ENCODE assay signal across 9 cellular contexts in genomic region chr19:19407640-19407933, GRCh38. TPM values are rescaled to one million over a fixed set of nuclear protein-coding genes. Genes with fewer than 3 reads are reported as not detected.
DNase-seq lines count a peak whose midpoint lies in the region; ATAC-seq, FAIRE-seq and TF ChIP-seq lines count a peak whose summit lies in the region.
"Had no signal": no experiment of that assay in that cellular context is flagged by ENCODE, and none has a peak within 500 bp of the region (broad histone marks: within the 10 kb centered on the region; RNA-seq: fewer than 3 reads in every experiment).

No MANE protein-coding gene starts in this region.

- H3K9ac ChIP-seq in HUES48 (ENCODE audit: low read depth, low read length): no peak overlapping the region
- H3K9ac ChIP-seq in K562 (ENCODE audit: insufficient read depth in 1 of 2, low read depth in 2 of 2, low read length in 2 of 2): peak overlapping the region; percentile 74 to 97

- TF ChIP-seq CTCF in K562 (IDR thresholded peaks at IDR 0.05 in 2 of 3, conservative IDR thresholded peaks at IDR 0.05 in 1 of 3; ENCODE audit: insufficient read depth in 2 of 3, low read depth in 1 of 3, low read length in 3 of 3): no peak

- H3K9me1 ChIP-seq in K562 (ENCODE audit: control insufficient read depth, insufficient read depth, low read length): peaks cover 6% of the 10 kb centered on the region

- TF ChIP-seq RAD21 in K562 (CRISPR knock-in tag; conservative IDR thresholded peaks at IDR 0.05 in 1 of 2, IDR thresholded peaks at IDR 0.05 in 1 of 2): no peak

- H3K27ac ChIP-seq in ACC112 (ENCODE audit: low read depth, low read length) (0 out of 2 replicates have a peak overlapping the region, but pooled peaks have one; percentile 77), HUES48 (ENCODE audit: low read depth, low read length) (peak overlapping the region; percentile 5), K562 (ENCODE audit: extremely low read depth, low read depth, low read length) (peak overlapping the region; percentile 90)

- WGBS in K562 (ENCODE audit: insufficient coverage, low coverage, missing lambda C conversion rate): 25% methylated on average over 4 of the region's 4 CpGs

- H4K20me1 ChIP-seq in K562 (replicated peaks; ENCODE audit: control insufficient read depth, insufficient read depth, low read length): peaks cover 49% of the 10 kb centered on the region

- in situ Hi-C loops in K562 (cut with MboI): no loop called here

- H3K27me3 Mint-ChIP-seq in naive B cell: no peaks in the 10 kb centered on the region

- H3K36me3 ChIP-seq in ACC112 (ENCODE audit: insufficient read depth, low read length) (no peaks in the 10 kb centered on the region), HUES48 (ENCODE audit: control insufficient read depth, insufficient read depth, low read length) (peaks cover 11% of the 10 kb centered on the region; the same call in 1 of the 2 replicates), K562 (ENCODE audit: control insufficient read depth, insufficient read depth, low read length) (peaks cover 47% of the 10 kb centered on the region; the same call in 2 of the 3 replicates)

- no peak for TF ChIP-seq EP300 in K562 (IDR thresholded peaks at IDR 0.05; ENCODE audit: low read length)

- H3K4me3 Mint-ChIP-seq in naive B cell: peak overlapping the region; percentile 55 to 98 (median 95)

- peak overlapping the region in 2 of 6 donors; percentile 54 to 67 for H3K27ac Mint-ChIP-seq in naive B cell

- H3K9me3 Mint-ChIP-seq in naive B cell: no peaks in the 10 kb centered on the region

- intact Hi-C loops in K562 (cut with micrococcal nuclease): loop anchor here (5.0 kb wide), 1 partner anchor 35 kb away; no protein-coding TSS in a partner anchor

- no peak for DNase-seq in K562 (ENCODE audit: extremely low read depth in 1 of 4, low spot score in 3 of 4)
- DNase-seq in naive B cell: no peak
- DNase-seq in SHP77 treated with DMSO at 0.1 percent for 48 hours (lab: John Stamatoyannopoulos, UW): no peak
- DNase-seq in LoVo (ENCODE audit: low spot score): no peak
- no peak for DNase-seq in NCI-H128 (lab: John Stamatoyannopoulos, UW; ENCODE audit: unreplicated experiment)
- DNase-seq: NCI-H146 had no signal

- ATAC-seq in K562: no peak
- no peak for ATAC-seq in naive B cell (ENCODE audit: low read depth in 2 of 2)
- ATAC-seq in HG02678 (IDR thresholded peaks at IDR 0.05; ENCODE audit: unreplicated experiment): no peak

- no peaks in the 10 kb centered on the region for H3K9me3 ChIP-seq in HUES48 (ENCODE audit: control insufficient read depth, insufficient read depth, low read length)
- no peaks in the 10 kb centered on the region for H3K9me3 ChIP-seq in K562 (replicated peaks; ENCODE audit: control insufficient read depth, insufficient read depth, low read depth, low read length)

- H3K4me2 ChIP-seq in K562 (ENCODE audit: insufficient read depth, low read length): peak overlapping the region; percentile 84

- H2AFZ ChIP-seq in ACC112 (ENCODE audit: low read length, unreplicated experiment) (no peak overlapping the region), K562 (ENCODE audit: low read depth, low read length) (no peak overlapping the region)

- H3K79me2 ChIP-seq in ACC112 (ENCODE audit: control insufficient read depth, insufficient read depth, low read length, unreplicated experiment): peaks cover 70% of the 10 kb centered on the region
- peaks cover 94% of the 10 kb centered on the region for H3K79me2 ChIP-seq in K562 (ENCODE audit: control insufficient read depth, insufficient read depth, low read length)

- TF ChIP-seq POLR2A in K562 (conservative IDR thresholded peaks at IDR 0.05): no peak

- FAIRE-seq in K562 (lab: Jason Lieb, UNC): no peak

- CTCF ChIA-PET in K562 (lab: Yijun Ruan, JAX; ENCODE audit: low intra/inter-chr PET ratio): no interaction called here

- peaks cover 31% of the 10 kb centered on the region for H3K4me1 ChIP-seq in ACC112 (ENCODE audit: control insufficient read depth, insufficient read depth, low read length, unreplicated experiment)
- H3K4me1 ChIP-seq in HUES48 (ENCODE audit: control insufficient read depth, insufficient read depth, low read length): peaks cover 45% of the 10 kb centered on the region
- peaks cover 54 to 60% of the 10 kb centered on the region in 2 experiments for H3K4me1 ChIP-seq in K562 (replicated peaks in 1 of 2; ENCODE audit: control insufficient read depth in 2 of 2, insufficient read depth in 2 of 2, low read length in 2 of 2)

- no peaks in the 10 kb centered on the region for H3K36me3 Mint-ChIP-seq in naive B cell

- no TSS peak for BruUV-seq in K562 (replicated peaks; lab: Mats Ljungman, UMichigan)

- POLR2A ChIA-PET in K562 (lab: Yijun Ruan, JAX): interaction anchor here (1.0 to 3.2 kb wide), 8 partner anchors 10 to 81 kb away, joined by 3 to 27 read pairs (median 6); no protein-coding TSS in a partner anchor

- H3K4me1 Mint-ChIP-seq in naive B cell: peaks cover 38 to 80% (median 74%) of the 10 kb centered on the region in 3 donors

- no peaks in the 10 kb centered on the region for H3K27me3 ChIP-seq in ACC112 (ENCODE audit: insufficient read depth, low read length)
- H3K27me3 ChIP-seq in HUES48 (ENCODE audit: control insufficient read depth, insufficient read depth, low read length): no peaks in the 10 kb centered on the region
- no peaks in the 10 kb centered on the region for H3K27me3 ChIP-seq in K562 (ENCODE audit: control insufficient read depth in 2 of 2, insufficient read depth in 2 of 2, low read length in 2 of 2)

- H3K4me3 ChIP-seq in ACC112 (ENCODE audit: low read depth, low read length): peak overlapping the region; percentile 93
- H3K4me3 ChIP-seq in HUES48 (ENCODE audit: low read depth, low read length): peak overlapping the region; percentile 77
- peak overlapping the region; percentile 78 for H3K4me3 ChIP-seq in K562

TF ChIP-seq in K562, 482 proteins besides CTCF, POLR2A, EP300 and RAD21:
- TF ChIP-seq ZNF280B (CRISPR knock-in tag; IDR thresholded peaks at IDR 0.05) (no peak), ETV6 (IDR thresholded peaks at IDR 0.05; ENCODE audit: borderline replicate concordance in 1 of 2, low read depth in 2 of 2, low read length in 1 of 2) (no peak), ETV6 (CRISPR knock-in tag; IDR thresholded peaks at IDR 0.05; ENCODE audit: borderline replicate concordance) (0 out of 2 replicates have a peak, but pooled peaks have one; percentile 18), FOXP1 (CRISPR knock-in tag; IDR thresholded peaks at IDR 0.05) (peak; percentile 53; the same call in 1 of the 2 replicates), USF1 (CRISPR knock-in tag; IDR thresholded peaks at IDR 0.05) (no peak), ZNF696 (CRISPR knock-in tag; conservative IDR thresholded peaks at IDR 0.05) (no peak), ZBTB17 (CRISPR knock-in tag; IDR thresholded peaks at IDR 0.05) (no peak), LCOR (CRISPR knock-in tag; IDR thresholded peaks at IDR 0.05) (no peak)

RNA-seq across cellular contexts. Expression of gene GATAD2A, which starts 2.1 kb away (rescaled TPM):
- 64.2 and 71.9 TPM in 2 replicates for total RNA-seq in K562 (2011; cell fraction: chromatin; rRNA removed; ENCODE audit: low replicate concordance)
- 40.3 and 42.0 TPM in 2 replicates for total RNA-seq in K562 (2011; cell fraction: nucleolus; rRNA removed)
- 44.1 and 58.8 TPM in 2 replicates for total RNA-seq in K562 (2011; cell fraction: nucleoplasm; rRNA removed)
- 114 and 141 TPM in 2 replicates for total RNA-seq in K562 (2014; rRNA removed)
- total RNA-seq in K562 (2014; rRNA removed; fragmentation: Illumina TruSeq; extraction: Trizol): 36.3 and 39.2 TPM in 2 replicates
- 61.2 and 65.5 TPM in 2 replicates for total RNA-seq in K562 (2015; rRNA removed; fragmentation: Illumina TruSeq; extraction: Trizol)
- total RNA-seq in K562 (2021): 215 and 226 TPM in 2 replicates
- 25.4 and 33.0 TPM in 2 replicates for polyA plus RNA-seq in K562 (2011; rRNA removed)
- 21.1 and 45.0 TPM in 2 replicates for polyA plus RNA-seq in K562 (2011; cell fraction: cytosol; rRNA removed)
- polyA plus RNA-seq in K562 (2011; cell fraction: nucleus; rRNA removed): 23.6 and 33.3 TPM in 2 replicates
- polyA plus RNA-seq in K562 (2012): 44.9 and 60.8 TPM in 2 replicates
- polyA plus RNA-seq in K562 (2014; fragmentation: Illumina TruSeq; extraction: Trizol): 44.2 and 80.9 TPM in 2 replicates
- polyA plus RNA-seq in K562 (2014; fragmentation: Nextera tagmentation; extraction: Ambion mirVana): 1 to 10 TPM; 2.4 to 5.1 TPM
- 88.4 and 112 TPM in 2 replicates for polyA plus RNA-seq in K562 (2014; rRNA removed)
- 33.1 and 40.4 TPM in 2 replicates for polyA minus RNA-seq in K562 (2011; rRNA and poly(A)+ RNA removed)
- polyA minus RNA-seq in K562 (2011; cell fraction: cytosol; rRNA and poly(A)+ RNA removed): 55.4 and 91.3 TPM in 2 replicates
- polyA minus RNA-seq in K562 (2011; cell fraction: nucleus; rRNA and poly(A)+ RNA removed): 12.5 and 17.4 TPM in 2 replicates
- polyA plus RNA-seq in naive B cell (ENCODE audit: low read depth in 6 of 6): 10 to 100 TPM in 3 of 6 donors, 1 to 10 TPM in 3; 2.2 to 19.2 (median 10.6) TPM

Comparison
In these comparisons a context has a peak if more than half of its experiments do, and no peak if none do; other contexts are left out.
1. H3K27ac ChIP-seq: peak in every context shown above with its lines; median percentile 90 in K562; 77 in ACC112; 5 in HUES48.